In genomic region chr1:219324629-219325367, GRCh38 we compare ENCODE assay signal across 9 cellular contexts.
DNase-seq lines count a peak whose midpoint lies in the region; ATAC-seq, FAIRE-seq and TF ChIP-seq lines count a peak whose summit lies in the region.
"Had no signal": no experiment of that assay in that cellular context is flagged by ENCODE, and none has a peak within 500 bp of the region (broad histone marks: within the 10 kb centered on the region; RNA-seq: fewer than 3 reads in every experiment).

No MANE protein-coding gene starts in this region.

- no peak overlapping the region for H3K27ac ChIP-seq in CD4-positive, alpha-beta T cell (ENCODE audit: low read depth, low read length)

- DNase-seq in Caki2 (ENCODE audit: low read depth) (peak; percentile 62), H54 (ENCODE audit: insufficient read length, low spot score) (peak; percentile 12), NOMO-1 (lab: John Stamatoyannopoulos, UW; ENCODE audit: unreplicated experiment in 2 of 2) (peak; percentile 11 to 52), fibroblast of peridontal ligament (ENCODE audit: extremely low read depth) (peak; percentile 97), activated gamma-delta T cell (lab: John Stamatoyannopoulos, UW) (no peak), GM10248 (ENCODE audit: extremely low spot score) (no peak)
- no peak for DNase-seq in CD4-positive, alpha-beta T cell
- no peak for DNase-seq in stimulated activated naive CD4-positive, alpha-beta T cell (lab: John Stamatoyannopoulos, UW)
- DNase-seq: endodermal cell had no signal

- no peaks in the 10 kb centered on the region for H3K27me3 Mint-ChIP-seq in CD4-positive, alpha-beta T cell

- in situ Hi-C loops in Caki2 (cut with HindIII; ENCODE audit: low pct_unique_long_range_greater_than_20kb, low sequenced_read_pairs): no loop called here

- H3K27me3 ChIP-seq in CD4-positive, alpha-beta T cell (ENCODE audit: control insufficient read depth, insufficient read depth, low read length): no peaks in the 10 kb centered on the region

- H3K27ac Mint-ChIP-seq in CD4-positive, alpha-beta T cell: no peak overlapping the region
- H3K27ac Mint-ChIP-seq: endodermal cell had no signal

- no peak overlapping the region for H3K4me3 Mint-ChIP-seq in CD4-positive, alpha-beta T cell
- H3K4me3 Mint-ChIP-seq: endodermal cell had no signal

- no peak for TF ChIP-seq CTCF in CD4-positive, alpha-beta T cell (IDR thresholded peaks at IDR 0.05)
- no peak for TF ChIP-seq CTCF in GM10248 (IDR thresholded peaks at IDR 0.05; ENCODE audit: control extremely low read depth, extremely low read depth, low read depth, missing control alignments)

- CTCF ChIA-PET in CD4-positive, alpha-beta T cell (lab: Charles Lee): no interaction called here
- CTCF ChIA-PET in GM10248 (lab: Yijun Ruan, JAX): interaction anchor here (1.0 to 1.3 kb wide), 2 partner anchors 58 to 119 kb away, joined by 3 to 4 read pairs; no protein-coding TSS in a partner anchor

- no peak for TF ChIP-seq POLR2A in H54 (IDR thresholded peaks at IDR 0.05; ENCODE audit: low read depth, low read length)

- no peaks in the 10 kb centered on the region for H3K36me3 Mint-ChIP-seq in CD4-positive, alpha-beta T cell (ENCODE audit: low read depth)

- POLR2A ChIA-PET in CD4-positive, alpha-beta T cell (lab: Charles Lee): no interaction called here
- POLR2A ChIA-PET in GM10248 (lab: Yijun Ruan, JAX): no interaction called here

- H3K4me1 Mint-ChIP-seq in CD4-positive, alpha-beta T cell (ENCODE audit: low read depth): no peaks in the 10 kb centered on the region

- H3K9me3 Mint-ChIP-seq in CD4-positive, alpha-beta T cell: peaks cover 3% of the 10 kb centered on the region

- ATAC-seq in CD4-positive, alpha-beta T cell (ENCODE audit: poor library complexity): no peak

- no peaks in the 10 kb centered on the region for H3K9me3 ChIP-seq in CD4-positive, alpha-beta T cell (ENCODE audit: control insufficient read depth, low read length)

- FAIRE-seq in H54 (lab: Jason Lieb, UNC): peak; percentile 92

- intact Hi-C loops in CD4-positive, alpha-beta T cell (cut with DNase I, micrococcal nuclease): no loop called here

Comparison
In these comparisons a context has a peak if more than half of its experiments do, and no peak if none do; other contexts are left out.
1. DNase-seq: peak in Caki2 (single experiment), H54 (single experiment), NOMO-1 (2 of 2) and fibroblast of peridontal ligament (single experiment); none in CD4-positive, alpha-beta T cell (0 of 10), stimulated activated naive CD4-positive, alpha-beta T cell (0 of 6), activated gamma-delta T cell (single experiment) and GM10248 (single experiment).